ENCODE assay signal across 1 cellular context in the genomic region with DNA sequence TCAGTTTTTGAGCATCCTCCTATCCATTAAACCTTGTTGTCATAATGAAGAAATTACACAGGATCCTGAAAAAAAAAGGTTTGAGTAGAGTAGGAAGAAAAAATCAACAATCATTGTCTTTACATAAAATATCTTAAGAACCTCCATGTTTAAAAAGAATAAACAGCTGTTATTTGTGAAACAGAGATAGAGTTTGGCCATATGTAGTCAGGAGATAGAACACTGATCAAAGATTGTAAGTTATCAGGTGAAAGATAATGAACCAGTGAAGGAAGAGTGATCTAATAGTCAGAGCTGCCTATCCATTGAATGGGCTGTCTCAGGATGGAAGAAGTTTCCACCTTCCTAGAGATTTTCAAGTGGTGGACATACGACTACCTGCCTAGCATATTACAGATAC.
TF ChIP-seq lines count a peak whose summit lies in the region.

No MANE protein-coding gene starts in this region.

TF ChIP-seq in K562, 482 proteins besides CTCF, POLR2A, EP300 and RAD21 (continued from another document and continues in another):
- TF ChIP-seq CBX3 (IDR thresholded peaks at IDR 0.05; ENCODE audit: borderline replicate concordance in 1 of 2, low read length in 2 of 2) (no peak), CBFA2T2 (conservative IDR thresholded peaks at IDR 0.05) (peak; percentile 50; the same call in 1 of the 2 replicates), ZNF717 (CRISPR knock-in tag; IDR thresholded peaks at IDR 0.05) (no peak), BMI1 (IDR thresholded peaks at IDR 0.05; ENCODE audit: low read length) (no peak), FOXP1 (CRISPR knock-in tag; IDR thresholded peaks at IDR 0.05) (no peak), MECOM (CRISPR knock-in tag; IDR thresholded peaks at IDR 0.05) (no peak), TAF1 (IDR thresholded peaks at IDR 0.05; ENCODE audit: control insufficient read depth, extremely low read depth, insufficient read depth, low read length, severe bottlenecking) (no peak), PHF21A (IDR thresholded peaks at IDR 0.05; ENCODE audit: borderline replicate concordance, low read depth) (no peak), MTA2 (IDR thresholded peaks at IDR 0.05; ENCODE audit: low read depth) (no peak), ZNF224 (CRISPR knock-in tag; IDR thresholded peaks at IDR 0.05) (no peak), NFATC3 (IDR thresholded peaks at IDR 0.05) (no peak), KDM2B (CRISPR knock-in tag; IDR thresholded peaks at IDR 0.05) (no peak), ZNF445 (CRISPR knock-in tag; IDR thresholded peaks at IDR 0.05; ENCODE audit: low read depth) (no peak), RB1 (IDR thresholded peaks at IDR 0.05; ENCODE audit: low read depth) (no peak), FIP1L1 (IDR thresholded peaks at IDR 0.05; ENCODE audit: low read depth, low read length, poor library complexity, severe bottlenecking) (no peak), BACH1 (tag; IDR thresholded peaks at IDR 0.05) (no peak), CHCHD3 (CRISPR knock-in tag; IDR thresholded peaks at IDR 0.05) (no peak), ZNF561 (CRISPR knock-in tag; conservative IDR thresholded peaks at IDR 0.05) (no peak), JUN (IDR thresholded peaks at IDR 0.05; ENCODE audit: borderline replicate concordance, low read depth, low read length) (no peak), JUN (CRISPR knock-in tag; IDR thresholded peaks at IDR 0.05; ENCODE audit: borderline replicate concordance) (no peak), ZNF766 (CRISPR knock-in tag; conservative IDR thresholded peaks at IDR 0.05) (no peak; the same call in 1 of the 2 replicates), OTX1 (CRISPR knock-in tag; IDR thresholded peaks at IDR 0.05) (no peak)
- TF ChIP-seq, protein P1, sequence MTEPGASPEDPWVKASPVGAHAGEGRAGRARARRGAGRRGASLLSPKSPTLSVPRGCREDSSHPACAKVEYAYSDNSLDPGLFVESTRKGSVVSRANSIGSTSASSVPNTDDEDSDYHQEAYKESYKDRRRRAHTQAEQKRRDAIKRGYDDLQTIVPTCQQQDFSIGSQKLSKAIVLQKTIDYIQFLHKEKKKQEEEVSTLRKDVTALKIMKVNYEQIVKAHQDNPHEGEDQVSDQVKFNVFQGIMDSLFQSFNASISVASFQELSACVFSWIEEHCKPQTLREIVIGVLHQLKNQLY (CRISPR knock-in tag; conservative IDR thresholded peaks at IDR 0.05) = no peak
- TF ChIP-seq, protein P2, sequence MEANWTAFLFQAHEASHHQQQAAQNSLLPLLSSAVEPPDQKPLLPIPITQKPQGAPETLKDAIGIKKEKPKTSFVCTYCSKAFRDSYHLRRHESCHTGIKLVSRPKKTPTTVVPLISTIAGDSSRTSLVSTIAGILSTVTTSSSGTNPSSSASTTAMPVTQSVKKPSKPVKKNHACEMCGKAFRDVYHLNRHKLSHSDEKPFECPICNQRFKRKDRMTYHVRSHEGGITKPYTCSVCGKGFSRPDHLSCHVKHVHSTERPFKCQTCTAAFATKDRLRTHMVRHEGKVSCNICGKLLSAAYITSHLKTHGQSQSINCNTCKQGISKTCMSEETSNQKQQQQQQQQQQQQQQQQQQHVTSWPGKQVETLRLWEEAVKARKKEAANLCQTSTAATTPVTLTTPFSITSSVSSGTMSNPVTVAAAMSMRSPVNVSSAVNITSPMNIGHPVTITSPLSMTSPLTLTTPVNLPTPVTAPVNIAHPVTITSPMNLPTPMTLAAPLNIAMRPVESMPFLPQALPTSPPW (CRISPR knock-in tag; IDR thresholded peaks at IDR 0.05) = no peak
- TF ChIP-seq, protein P3, sequence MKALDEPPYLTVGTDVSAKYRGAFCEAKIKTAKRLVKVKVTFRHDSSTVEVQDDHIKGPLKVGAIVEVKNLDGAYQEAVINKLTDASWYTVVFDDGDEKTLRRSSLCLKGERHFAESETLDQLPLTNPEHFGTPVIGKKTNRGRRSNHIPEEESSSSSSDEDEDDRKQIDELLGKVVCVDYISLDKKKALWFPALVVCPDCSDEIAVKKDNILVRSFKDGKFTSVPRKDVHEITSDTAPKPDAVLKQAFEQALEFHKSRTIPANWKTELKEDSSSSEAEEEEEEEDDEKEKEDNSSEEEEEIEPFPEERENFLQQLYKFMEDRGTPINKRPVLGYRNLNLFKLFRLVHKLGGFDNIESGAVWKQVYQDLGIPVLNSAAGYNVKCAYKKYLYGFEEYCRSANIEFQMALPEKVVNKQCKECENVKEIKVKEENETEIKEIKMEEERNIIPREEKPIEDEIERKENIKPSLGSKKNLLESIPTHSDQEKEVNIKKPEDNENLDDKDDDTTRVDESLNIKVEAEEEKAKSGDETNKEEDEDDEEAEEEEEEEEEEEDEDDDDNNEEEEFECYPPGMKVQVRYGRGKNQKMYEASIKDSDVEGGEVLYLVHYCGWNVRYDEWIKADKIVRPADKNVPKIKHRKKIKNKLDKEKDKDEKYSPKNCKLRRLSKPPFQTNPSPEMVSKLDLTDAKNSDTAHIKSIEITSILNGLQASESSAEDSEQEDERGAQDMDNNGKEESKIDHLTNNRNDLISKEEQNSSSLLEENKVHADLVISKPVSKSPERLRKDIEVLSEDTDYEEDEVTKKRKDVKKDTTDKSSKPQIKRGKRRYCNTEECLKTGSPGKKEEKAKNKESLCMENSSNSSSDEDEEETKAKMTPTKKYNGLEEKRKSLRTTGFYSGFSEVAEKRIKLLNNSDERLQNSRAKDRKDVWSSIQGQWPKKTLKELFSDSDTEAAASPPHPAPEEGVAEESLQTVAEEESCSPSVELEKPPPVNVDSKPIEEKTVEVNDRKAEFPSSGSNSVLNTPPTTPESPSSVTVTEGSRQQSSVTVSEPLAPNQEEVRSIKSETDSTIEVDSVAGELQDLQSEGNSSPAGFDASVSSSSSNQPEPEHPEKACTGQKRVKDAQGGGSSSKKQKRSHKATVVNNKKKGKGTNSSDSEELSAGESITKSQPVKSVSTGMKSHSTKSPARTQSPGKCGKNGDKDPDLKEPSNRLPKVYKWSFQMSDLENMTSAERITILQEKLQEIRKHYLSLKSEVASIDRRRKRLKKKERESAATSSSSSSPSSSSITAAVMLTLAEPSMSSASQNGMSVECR (CRISPR knock-in tag; IDR thresholded peaks at IDR 0.05) = no peak
- TF ChIP-seq, protein P4, sequence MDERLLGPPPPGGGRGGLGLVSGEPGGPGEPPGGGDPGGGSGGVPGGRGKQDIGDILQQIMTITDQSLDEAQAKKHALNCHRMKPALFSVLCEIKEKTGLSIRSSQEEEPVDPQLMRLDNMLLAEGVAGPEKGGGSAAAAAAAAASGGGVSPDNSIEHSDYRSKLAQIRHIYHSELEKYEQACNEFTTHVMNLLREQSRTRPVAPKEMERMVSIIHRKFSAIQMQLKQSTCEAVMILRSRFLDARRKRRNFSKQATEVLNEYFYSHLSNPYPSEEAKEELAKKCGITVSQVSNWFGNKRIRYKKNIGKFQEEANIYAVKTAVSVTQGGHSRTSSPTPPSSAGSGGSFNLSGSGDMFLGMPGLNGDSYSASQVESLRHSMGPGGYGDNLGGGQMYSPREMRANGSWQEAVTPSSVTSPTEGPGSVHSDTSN (CRISPR knock-in tag; IDR thresholded peaks at IDR 0.05; ENCODE audit: low read depth) = no peak
- TF ChIP-seq, protein P4 (tag; conservative IDR thresholded peaks at IDR 0.05; ENCODE audit: low read depth) = no peak
- TF ChIP-seq, protein P5, sequence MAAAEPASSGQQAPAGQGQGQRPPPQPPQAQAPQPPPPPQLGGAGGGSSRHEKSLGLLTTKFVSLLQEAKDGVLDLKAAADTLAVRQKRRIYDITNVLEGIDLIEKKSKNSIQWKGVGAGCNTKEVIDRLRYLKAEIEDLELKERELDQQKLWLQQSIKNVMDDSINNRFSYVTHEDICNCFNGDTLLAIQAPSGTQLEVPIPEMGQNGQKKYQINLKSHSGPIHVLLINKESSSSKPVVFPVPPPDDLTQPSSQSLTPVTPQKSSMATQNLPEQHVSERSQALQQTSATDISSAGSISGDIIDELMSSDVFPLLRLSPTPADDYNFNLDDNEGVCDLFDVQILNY (CRISPR knock-in tag; IDR thresholded peaks at IDR 0.05) = no peak
- TF ChIP-seq, protein P6, sequence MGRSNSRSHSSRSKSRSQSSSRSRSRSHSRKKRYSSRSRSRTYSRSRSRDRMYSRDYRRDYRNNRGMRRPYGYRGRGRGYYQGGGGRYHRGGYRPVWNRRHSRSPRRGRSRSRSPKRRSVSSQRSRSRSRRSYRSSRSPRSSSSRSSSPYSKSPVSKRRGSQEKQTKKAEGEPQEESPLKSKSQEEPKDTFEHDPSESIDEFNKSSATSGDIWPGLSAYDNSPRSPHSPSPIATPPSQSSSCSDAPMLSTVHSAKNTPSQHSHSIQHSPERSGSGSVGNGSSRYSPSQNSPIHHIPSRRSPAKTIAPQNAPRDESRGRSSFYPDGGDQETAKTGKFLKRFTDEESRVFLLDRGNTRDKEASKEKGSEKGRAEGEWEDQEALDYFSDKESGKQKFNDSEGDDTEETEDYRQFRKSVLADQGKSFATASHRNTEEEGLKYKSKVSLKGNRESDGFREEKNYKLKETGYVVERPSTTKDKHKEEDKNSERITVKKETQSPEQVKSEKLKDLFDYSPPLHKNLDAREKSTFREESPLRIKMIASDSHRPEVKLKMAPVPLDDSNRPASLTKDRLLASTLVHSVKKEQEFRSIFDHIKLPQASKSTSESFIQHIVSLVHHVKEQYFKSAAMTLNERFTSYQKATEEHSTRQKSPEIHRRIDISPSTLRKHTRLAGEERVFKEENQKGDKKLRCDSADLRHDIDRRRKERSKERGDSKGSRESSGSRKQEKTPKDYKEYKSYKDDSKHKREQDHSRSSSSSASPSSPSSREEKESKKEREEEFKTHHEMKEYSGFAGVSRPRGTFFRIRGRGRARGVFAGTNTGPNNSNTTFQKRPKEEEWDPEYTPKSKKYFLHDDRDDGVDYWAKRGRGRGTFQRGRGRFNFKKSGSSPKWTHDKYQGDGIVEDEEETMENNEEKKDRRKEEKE (IDR thresholded peaks at IDR 0.05; ENCODE audit: borderline replicate concordance in 1 of 2, control insufficient read depth in 1 of 2, low read depth in 2 of 2, low read length in 1 of 2) = no peak
- TF ChIP-seq, protein P7, sequence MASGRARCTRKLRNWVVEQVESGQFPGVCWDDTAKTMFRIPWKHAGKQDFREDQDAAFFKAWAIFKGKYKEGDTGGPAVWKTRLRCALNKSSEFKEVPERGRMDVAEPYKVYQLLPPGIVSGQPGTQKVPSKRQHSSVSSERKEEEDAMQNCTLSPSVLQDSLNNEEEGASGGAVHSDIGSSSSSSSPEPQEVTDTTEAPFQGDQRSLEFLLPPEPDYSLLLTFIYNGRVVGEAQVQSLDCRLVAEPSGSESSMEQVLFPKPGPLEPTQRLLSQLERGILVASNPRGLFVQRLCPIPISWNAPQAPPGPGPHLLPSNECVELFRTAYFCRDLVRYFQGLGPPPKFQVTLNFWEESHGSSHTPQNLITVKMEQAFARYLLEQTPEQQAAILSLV (tag; IDR thresholded peaks at IDR 0.05) = no peak
- TF ChIP-seq, protein P8, sequence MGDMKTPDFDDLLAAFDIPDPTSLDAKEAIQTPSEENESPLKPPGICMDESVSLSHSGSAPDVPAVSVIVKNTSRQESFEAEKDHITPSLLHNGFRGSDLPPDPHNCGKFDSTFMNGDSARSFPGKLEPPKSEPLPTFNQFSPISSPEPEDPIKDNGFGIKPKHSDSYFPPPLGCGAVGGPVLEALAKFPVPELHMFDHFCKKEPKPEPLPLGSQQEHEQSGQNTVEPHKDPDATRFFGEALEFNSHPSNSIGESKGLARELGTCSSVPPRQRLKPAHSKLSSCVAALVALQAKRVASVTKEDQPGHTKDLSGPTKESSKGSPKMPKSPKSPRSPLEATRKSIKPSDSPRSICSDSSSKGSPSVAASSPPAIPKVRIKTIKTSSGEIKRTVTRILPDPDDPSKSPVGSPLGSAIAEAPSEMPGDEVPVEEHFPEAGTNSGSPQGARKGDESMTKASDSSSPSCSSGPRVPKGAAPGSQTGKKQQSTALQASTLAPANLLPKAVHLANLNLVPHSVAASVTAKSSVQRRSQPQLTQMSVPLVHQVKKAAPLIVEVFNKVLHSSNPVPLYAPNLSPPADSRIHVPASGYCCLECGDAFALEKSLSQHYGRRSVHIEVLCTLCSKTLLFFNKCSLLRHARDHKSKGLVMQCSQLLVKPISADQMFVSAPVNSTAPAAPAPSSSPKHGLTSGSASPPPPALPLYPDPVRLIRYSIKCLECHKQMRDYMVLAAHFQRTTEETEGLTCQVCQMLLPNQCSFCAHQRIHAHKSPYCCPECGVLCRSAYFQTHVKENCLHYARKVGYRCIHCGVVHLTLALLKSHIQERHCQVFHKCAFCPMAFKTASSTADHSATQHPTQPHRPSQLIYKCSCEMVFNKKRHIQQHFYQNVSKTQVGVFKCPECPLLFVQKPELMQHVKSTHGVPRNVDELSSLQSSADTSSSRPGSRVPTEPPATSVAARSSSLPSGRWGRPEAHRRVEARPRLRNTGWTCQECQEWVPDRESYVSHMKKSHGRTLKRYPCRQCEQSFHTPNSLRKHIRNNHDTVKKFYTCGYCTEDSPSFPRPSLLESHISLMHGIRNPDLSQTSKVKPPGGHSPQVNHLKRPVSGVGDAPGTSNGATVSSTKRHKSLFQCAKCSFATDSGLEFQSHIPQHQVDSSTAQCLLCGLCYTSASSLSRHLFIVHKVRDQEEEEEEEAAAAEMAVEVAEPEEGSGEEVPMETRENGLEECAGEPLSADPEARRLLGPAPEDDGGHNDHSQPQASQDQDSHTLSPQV (IDR thresholded peaks at IDR 0.05) = 0 out of 2 replicates have a peak, but pooled peaks have one; percentile 35
- TF ChIP-seq, protein P9, sequence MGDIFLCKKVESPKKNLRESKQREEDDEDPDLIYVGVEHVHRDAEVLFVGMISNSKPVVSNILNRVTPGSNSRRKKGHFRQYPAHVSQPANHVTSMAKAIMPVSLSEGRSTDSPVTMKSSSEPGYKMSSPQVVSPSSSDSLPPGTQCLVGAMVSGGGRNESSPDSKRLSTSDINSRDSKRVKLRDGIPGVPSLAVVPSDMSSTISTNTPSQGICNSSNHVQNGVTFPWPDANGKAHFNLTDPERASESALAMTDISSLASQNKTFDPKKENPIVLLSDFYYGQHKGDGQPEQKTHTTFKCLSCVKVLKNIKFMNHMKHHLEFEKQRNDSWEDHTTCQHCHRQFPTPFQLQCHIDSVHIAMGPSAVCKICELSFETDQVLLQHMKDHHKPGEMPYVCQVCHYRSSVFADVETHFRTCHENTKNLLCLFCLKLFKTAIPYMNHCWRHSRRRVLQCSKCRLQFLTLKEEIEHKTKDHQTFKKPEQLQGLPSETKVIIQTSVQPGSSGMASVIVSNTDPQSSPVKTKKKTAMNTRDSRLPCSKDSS (IDR thresholded peaks at IDR 0.05; ENCODE audit: low read depth, partially characterized antibody) = no peak
- TF ChIP-seq, protein P10, sequence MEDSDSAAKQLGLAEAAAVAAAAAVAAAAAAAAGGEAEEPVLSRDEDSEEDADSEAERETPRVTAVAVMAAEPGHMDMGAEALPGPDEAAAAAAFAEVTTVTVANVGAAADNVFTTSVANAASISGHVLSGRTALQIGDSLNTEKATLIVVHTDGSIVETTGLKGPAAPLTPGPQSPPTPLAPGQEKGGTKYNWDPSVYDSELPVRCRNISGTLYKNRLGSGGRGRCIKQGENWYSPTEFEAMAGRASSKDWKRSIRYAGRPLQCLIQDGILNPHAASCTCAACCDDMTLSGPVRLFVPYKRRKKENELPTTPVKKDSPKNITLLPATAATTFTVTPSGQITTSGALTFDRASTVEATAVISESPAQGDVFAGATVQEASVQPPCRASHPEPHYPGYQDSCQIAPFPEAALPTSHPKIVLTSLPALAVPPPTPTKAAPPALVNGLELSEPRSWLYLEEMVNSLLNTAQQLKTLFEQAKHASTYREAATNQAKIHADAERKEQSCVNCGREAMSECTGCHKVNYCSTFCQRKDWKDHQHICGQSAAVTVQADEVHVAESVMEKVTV (CRISPR knock-in tag; IDR thresholded peaks at IDR 0.05) = no peak
